Comparison of ENCODE assay signal across 21 cellular contexts in genomic region chrX:134572816-134573682, GRCh38.
A peak's percentile ranks its signal among the peaks of the same experiment; 100 is the strongest.
DNase-seq lines count a peak whose midpoint lies in the region; ATAC-seq and TF ChIP-seq lines count a peak whose summit lies in the region.
"Had no signal": no experiment of that assay in that cellular context is flagged by ENCODE, and none has a peak within 500 bp of the region (broad histone marks: within the 10 kb centered on the region; RNA-seq: fewer than 3 reads in every experiment).

No MANE protein-coding gene starts in this region.

- H3K4me1 Mint-ChIP-seq in activated CD8-positive, alpha-beta T cell treated with anti-CD3 and anti-CD28 coated beads, Interleukin-2, amount 10 ng/mL, durations not matched to agents 7 days and 5 days (ENCODE audit: low read depth), result peaks cover 2% of the 10 kb centered on the region

- no peak overlapping the region for H3K4me3 Mint-ChIP-seq in activated CD8-positive, alpha-beta T cell treated with anti-CD3 and anti-CD28 coated beads, Interleukin-2, amount 10 ng/mL, durations not matched to agents 7 days and 5 days
- H3K4me3 Mint-ChIP-seq: activated CD4-positive, alpha-beta memory T cell treated with anti-CD3 and anti-CD28 coated beads for 36 hours; activated naive CD8-positive, alpha-beta T cell treated with anti-CD3 and anti-CD28 coated beads, Interleukin-2, amount 10 ng/mL, durations not matched to agents 7 days and 5 days; activated T-cell treated with anti-CD3 and anti-CD28 coated beads, Interleukin-2, amount 50 U/mL, for 72 hours had no signal

- no peak for ATAC-seq in activated CD8-positive, alpha-beta T cell treated with anti-CD3 and anti-CD28 coated beads, Interleukin-2, amount 10 ng/mL, durations not matched to agents 7 days and 5 days
- ATAC-seq in HG02678 (IDR thresholded peaks at IDR 0.05; ENCODE audit: unreplicated experiment), result no peak
- ATAC-seq: activated T-cell treated with anti-CD3 and anti-CD28 coated beads, Interleukin-2, amount 50 U/mL, for 72 hours; left ventricle myocardium superior had no signal

- 62% methylated on average over 5 of the region's 5 CpGs for WGBS in prostate gland

- no peaks in the 10 kb centered on the region for H3K36me3 Mint-ChIP-seq in activated CD8-positive, alpha-beta T cell treated with anti-CD3 and anti-CD28 coated beads, Interleukin-2, amount 10 ng/mL, durations not matched to agents 7 days and 5 days (ENCODE audit: low read depth)
- H3K36me3 Mint-ChIP-seq: activated CD4-positive, alpha-beta memory T cell treated with anti-CD3 and anti-CD28 coated beads for 36 hours; activated naive CD8-positive, alpha-beta T cell treated with anti-CD3 and anti-CD28 coated beads, Interleukin-2, amount 10 ng/mL, durations not matched to agents 7 days and 5 days had no signal

- peaks cover 2% of the 10 kb centered on the region for H3K27me3 Mint-ChIP-seq in activated CD8-positive, alpha-beta T cell treated with anti-CD3 and anti-CD28 coated beads, Interleukin-2, amount 10 ng/mL, durations not matched to agents 7 days and 5 days (ENCODE audit: low read depth)
- H3K27me3 Mint-ChIP-seq: activated naive CD8-positive, alpha-beta T cell treated with anti-CD3 and anti-CD28 coated beads, Interleukin-2, amount 10 ng/mL, durations not matched to agents 7 days and 5 days had no signal

- H3K4me3 ChIP-seq in fibroblast of villous mesenchyme (ENCODE audit: low read depth, low read length) (no peak overlapping the region), prostate gland (no peak overlapping the region)
- H3K4me3 ChIP-seq: MG63, skin epidermis had no signal

- H3K27ac Mint-ChIP-seq in activated CD8-positive, alpha-beta T cell treated with anti-CD3 and anti-CD28 coated beads, Interleukin-2, amount 10 ng/mL, durations not matched to agents 7 days and 5 days, result no peak overlapping the region
- H3K27ac Mint-ChIP-seq: activated CD4-positive, alpha-beta memory T cell treated with anti-CD3 and anti-CD28 coated beads for 36 hours; activated naive CD8-positive, alpha-beta T cell treated with anti-CD3 and anti-CD28 coated beads, Interleukin-2, amount 10 ng/mL, durations not matched to agents 7 days and 5 days; activated T-cell treated with anti-CD3 and anti-CD28 coated beads, Interleukin-2, amount 50 U/mL, for 72 hours had no signal

- CTCF ChIA-PET in activated CD8-positive, alpha-beta T cell treated with anti-CD3 and anti-CD28 coated beads, Interleukin-2, amount 10 ng/mL, durations not matched to agents 7 days and 5 days (lab: Charles Lee), result no interaction called here

- H3K9me3 ChIP-seq in prostate gland, result no peaks in the 10 kb centered on the region
- H3K9me3 ChIP-seq: MG63 had no signal

- POLR2A ChIA-PET in activated CD8-positive, alpha-beta T cell treated with anti-CD3 and anti-CD28 coated beads, Interleukin-2, amount 10 ng/mL, durations not matched to agents 7 days and 5 days (lab: Charles Lee), result no interaction called here

- H3K27ac ChIP-seq in prostate gland, result no peak overlapping the region
- H3K27ac ChIP-seq: skin epidermis had no signal

- TF ChIP-seq CTCF in fibroblast of villous mesenchyme (IDR thresholded peaks at IDR 0.05; ENCODE audit: insufficient read depth, low read depth, low read length) (no peak), prostate gland (IDR thresholded peaks at IDR 0.05) (no peak)

- H3K27me3 ChIP-seq in prostate gland (replicated peaks; ENCODE audit: insufficient read depth), result no peaks in the 10 kb centered on the region
- H3K27me3 ChIP-seq: MG63 had no signal

- H3K9me3 Mint-ChIP-seq in activated CD8-positive, alpha-beta T cell treated with anti-CD3 and anti-CD28 coated beads, Interleukin-2, amount 10 ng/mL, durations not matched to agents 7 days and 5 days (ENCODE audit: insufficient read depth), result no peaks in the 10 kb centered on the region
- H3K9me3 Mint-ChIP-seq: activated CD4-positive, alpha-beta memory T cell treated with anti-CD3 and anti-CD28 coated beads for 36 hours; activated naive CD8-positive, alpha-beta T cell treated with anti-CD3 and anti-CD28 coated beads, Interleukin-2, amount 10 ng/mL, durations not matched to agents 7 days and 5 days; activated T-cell treated with anti-CD3 and anti-CD28 coated beads, Interleukin-2, amount 50 U/mL, for 72 hours had no signal

- intact Hi-C loops in prostate gland (cut with DNase I), result no loop called here

- DNase-seq in EH (ENCODE audit: low read depth), result peak; percentile 51
- DNase-seq in LHCN-M2 (ENCODE audit: low read depth), result peak; percentile 17
- peak; percentile 72 for DNase-seq in SW480 (ENCODE audit: low spot score)
- peak; percentile 48 for DNase-seq in fibroblast of villous mesenchyme (ENCODE audit: low read depth)
- no peak for DNase-seq in prostate gland (ENCODE audit: low spot score)
- DNase-seq in NCI-H2107 treated with DMSO at 0.1 percent for 48 hours (lab: John Stamatoyannopoulos, UW; ENCODE audit: unreplicated experiment), result no peak
- no peak for DNase-seq in activated CD8-positive, alpha-beta T cell treated with anti-CD3 and anti-CD28 coated beads, Interleukin-2, amount 10 ng/mL, durations not matched to agents 7 days and 5 days
- DNase-seq: activated CD4-positive, alpha-beta memory T cell treated with anti-CD3 and anti-CD28 coated beads for 36 hours; activated naive CD8-positive, alpha-beta T cell treated with anti-CD3 and anti-CD28 coated beads, Interleukin-2, amount 10 ng/mL, durations not matched to agents 7 days and 5 days; activated T-cell treated with anti-CD3 and anti-CD28 coated beads, Interleukin-2, amount 50 U/mL, for 72 hours; central memory CD4-positive, alpha-beta T cell; COR-L47; effector CD4-positive, alpha-beta T cell; left ventricle myocardium superior; MG63; NCI-H187; NCI-H510A; stimulated activated CD4-positive, alpha-beta T cell treated with anti-CD3 and anti-CD28 coated beads, Interleukin-4, amount 100 ng/mL, for 24 hours; stimulated activated CD8-positive, alpha-beta memory T cell treated with anti-CD3 and anti-CD28 coated beads, Interleukin-4, amount 100 ng/mL, for 48 hours had no signal

- H3K36me3 ChIP-seq in prostate gland, result no peaks in the 10 kb centered on the region
- H3K36me3 ChIP-seq: MG63 had no signal

- TF ChIP-seq POLR2A in prostate gland (IDR thresholded peaks at IDR 0.05), result no peak

- no peaks in the 10 kb centered on the region for H3K4me1 ChIP-seq in prostate gland (replicated peaks)

Comparison
In these comparisons a context has a peak if more than half of its experiments do, and no peak if none do; other contexts are left out.
1. DNase-seq: peak in EH (single experiment), LHCN-M2 (single experiment), SW480 (single experiment) and fibroblast of villous mesenchyme (single experiment); none in prostate gland (single experiment), NCI-H2107 treated with DMSO at 0.1 percent for 48 hours (single experiment) and activated CD8-positive, alpha-beta T cell treated with anti-CD3 and anti-CD28 coated beads, Interleukin-2, amount 10 ng/mL, durations not matched to agents 7 days and 5 days (single experiment).